In genomic region chr9:126860077-126860756, GRCh38 we compare ENCODE assay signal across 1 cellular context.
TF ChIP-seq lines count a peak whose summit lies in the region.

TSS of gene ZBTB34 (plus strand) at chr9:126860639. CDS start at chr9:126879400, 18,761 bp downstream.

TF ChIP-seq in HepG2, 621 proteins besides CTCF, POLR2A, EP300 and RAD21 (continued from another document and continues in another):
- TF ChIP-seq ZBTB14 (CRISPR knock-in tag; IDR thresholded peaks at IDR 0.05) (no peak), ZEB1 (IDR thresholded peaks at IDR 0.05; ENCODE audit: insufficient replicate concordance, low read depth) (peak; percentile 41), CENPBD1 (CRISPR knock-in tag; IDR thresholded peaks at IDR 0.05; ENCODE audit: borderline replicate concordance, low read depth) (no peak), ZXDC (CRISPR knock-in tag; IDR thresholded peaks at IDR 0.05) (no peak), HMG20B (CRISPR knock-in tag; conservative IDR thresholded peaks at IDR 0.05) (no peak), PAWR (CRISPR knock-in tag; IDR thresholded peaks at IDR 0.05; ENCODE audit: borderline replicate concordance) (no peak), NCOA2 (CRISPR knock-in tag; IDR thresholded peaks at IDR 0.05) (no peak), ZNF639 (CRISPR knock-in tag; conservative IDR thresholded peaks at IDR 0.05) (peak; percentile 31; the same call in 1 of the 2 replicates), SRF (IDR thresholded peaks at IDR 0.05; ENCODE audit: low read depth, low read length) (no peak), THAP11 (CRISPR knock-in tag; IDR thresholded peaks at IDR 0.05) (peak; percentile 60), SOX5 (CRISPR knock-in tag; IDR thresholded peaks at IDR 0.05; ENCODE audit: borderline replicate concordance) (no peak), CAMTA2 (CRISPR knock-in tag; IDR thresholded peaks at IDR 0.05; ENCODE audit: borderline replicate concordance) (0 out of 2 replicates have a peak, but pooled peaks have one; percentile 54), ZNF326 (CRISPR knock-in tag; IDR thresholded peaks at IDR 0.05; ENCODE audit: borderline replicate concordance) (no peak), ZBTB20 (CRISPR knock-in tag; IDR thresholded peaks at IDR 0.05; ENCODE audit: borderline replicate concordance, low read depth) (peak; percentile 31; the same call in 1 of the 2 replicates), ZBTB2 (CRISPR knock-in tag; IDR thresholded peaks at IDR 0.05; ENCODE audit: low read depth) (0 out of 2 replicates have a peak, but pooled peaks have one; percentile 45), ZSCAN29 (CRISPR knock-in tag; conservative IDR thresholded peaks at IDR 0.05) (no peak), IKZF4 (CRISPR knock-in tag; IDR thresholded peaks at IDR 0.05; ENCODE audit: borderline replicate concordance, low read depth, not compliant biosample characterization) (peak; percentile 49), LBX2 (CRISPR knock-in tag; IDR thresholded peaks at IDR 0.05; ENCODE audit: borderline replicate concordance) (no peak), NKX3-1 (CRISPR knock-in tag; IDR thresholded peaks at IDR 0.05) (no peak), GABPB1 (CRISPR knock-in tag; IDR thresholded peaks at IDR 0.05) (peak; percentile 90), FOXA1 (IDR thresholded peaks at IDR 0.05) (no peak), FOXA1 (CRISPR knock-in tag; IDR thresholded peaks at IDR 0.05) (no peak), ZFP36 (IDR thresholded peaks at IDR 0.05; ENCODE audit: borderline replicate concordance, low read depth, low read length, partially characterized antibody) (no peak), ZNF44 (CRISPR knock-in tag; IDR thresholded peaks at IDR 0.05) (no peak), TFDP1 (CRISPR knock-in tag; IDR thresholded peaks at IDR 0.05; ENCODE audit: borderline replicate concordance) (peak; percentile 51; the same call in 1 of the 2 replicates), ZNF30 (CRISPR knock-in tag; IDR thresholded peaks at IDR 0.05) (no peak), ARHGAP35 (CRISPR knock-in tag; IDR thresholded peaks at IDR 0.05; ENCODE audit: borderline replicate concordance) (peak; percentile 23; the same call in 1 of the 2 replicates), FOXO4 (CRISPR knock-in tag; conservative IDR thresholded peaks at IDR 0.05) (0 out of 2 replicates have a peak, but pooled peaks have one; percentile 44), KIAA2018 (CRISPR knock-in tag; IDR thresholded peaks at IDR 0.05; ENCODE audit: borderline replicate concordance) (no peak), BRCA1 (CRISPR knock-in tag; IDR thresholded peaks at IDR 0.05) (0 out of 2 replicates have a peak, but pooled peaks have one; percentile 26), SMARCE1 (IDR thresholded peaks at IDR 0.05; ENCODE audit: borderline replicate concordance) (no peak), CBX5 (CRISPR knock-in tag; IDR thresholded peaks at IDR 0.05; ENCODE audit: borderline replicate concordance) (no peak), SKI (IDR thresholded peaks at IDR 0.05; ENCODE audit: partially characterized antibody) (peak; percentile 14), TBX2 (CRISPR knock-in tag; IDR thresholded peaks at IDR 0.05; ENCODE audit: borderline replicate concordance) (peak; percentile 44; the same call in 1 of the 2 replicates), IKZF5 (CRISPR knock-in tag; IDR thresholded peaks at IDR 0.05) (no peak; the same call in 1 of the 2 replicates), SIX4 (CRISPR knock-in tag; IDR thresholded peaks at IDR 0.05) (no peak), RBM39 (IDR thresholded peaks at IDR 0.05; ENCODE audit: low read depth, low read length, poor library complexity, severe bottlenecking) (peak; percentile 50)
